ENCODE assay signal across 8 cellular contexts in the genomic region with DNA sequence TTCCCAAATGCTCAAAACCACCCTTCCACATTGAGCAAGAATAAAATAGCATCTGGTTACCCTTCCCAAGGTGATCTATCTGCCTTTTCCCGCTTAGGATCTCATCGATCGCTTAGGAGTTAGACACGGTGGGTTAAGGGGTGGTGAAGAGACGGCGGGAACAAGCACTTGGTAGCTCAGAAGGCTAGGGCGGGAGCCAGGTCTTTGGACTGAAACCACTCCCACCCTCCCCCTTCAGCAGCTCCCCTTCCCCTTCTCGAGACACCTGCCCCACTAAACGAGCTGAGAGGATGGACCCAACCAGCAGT. TPM values are rescaled to one million over a fixed set of nuclear protein-coding genes. Genes with fewer than 3 reads are reported as not detected.
DNase-seq lines count a peak whose midpoint lies in the region; ATAC-seq and TF ChIP-seq lines count a peak whose summit lies in the region.

No MANE protein-coding gene starts in this region.

- ATAC-seq in Right ventricle myocardium superior (ENCODE audit: poor library complexity) (no peak), GM18520 (IDR thresholded peaks at IDR 0.05; ENCODE audit: unreplicated experiment) (no peak)
- no peak for ATAC-seq in activated naive CD8-positive, alpha-beta T cell treated with anti-CD3 and anti-CD28 coated beads, Interleukin-2, amount 10 ng/mL, durations not matched to agents 7 days and 5 days (ENCODE audit: low read depth)

- DNase-seq in cardiac muscle cell (ENCODE audit: low read depth in 1 of 2, low spot score in 1 of 2) (peak in 1 of 2 donors; percentile 59), Right ventricle myocardium superior (no peak)
- no peak for DNase-seq in activated naive CD8-positive, alpha-beta T cell treated with anti-CD3 and anti-CD28 coated beads, Interleukin-2, amount 10 ng/mL, durations not matched to agents 7 days and 5 days
- no peak for DNase-seq in activated CD4-positive, alpha-beta T cell treated with anti-CD3 and anti-CD28 coated beads for 4 hours

- H3K4me3 ChIP-seq in cardiac muscle cell, result peak overlapping the region; percentile 67
- peak overlapping the region; percentile 97 for H3K4me3 ChIP-seq in thymus (ENCODE audit: low read length)

- H3K27me3 ChIP-seq in cardiac muscle cell (no peaks in the 10 kb centered on the region), layer of hippocampus (ENCODE audit: control insufficient read depth, insufficient read depth, low read length) (no peaks in the 10 kb centered on the region), thymus (ENCODE audit: control insufficient read depth, insufficient read depth) (no peaks in the 10 kb centered on the region)

- under 1% methylated on average over 9 of the region's 9 CpGs for WGBS in thymus

- H3K27ac ChIP-seq in cardiac muscle cell (peak overlapping the region; percentile 90), layer of hippocampus (ENCODE audit: low read depth, low read length) (peak overlapping the region; percentile 83), thymus (ENCODE audit: low read depth) (peak overlapping the region; percentile 94)

- intact Hi-C loops in Right ventricle myocardium superior (cut with DNase I), result no loop called here

- H3K36me3 ChIP-seq in cardiac muscle cell (peaks cover 14% of the 10 kb centered on the region), thymus (ENCODE audit: control insufficient read depth, insufficient read depth) (peaks cover 3% of the 10 kb centered on the region)

- POLR2A ChIA-PET in activated naive CD8-positive, alpha-beta T cell treated with anti-CD3 and anti-CD28 coated beads, Interleukin-2, amount 10 ng/mL, durations not matched to agents 7 days and 5 days (lab: Charles Lee), result interaction anchor here (0.6 to 2.0 kb wide), 7 partner anchors 12 to 514 kb away, joined by 3 to 16 read pairs (median 4); a partner anchor contains a TSS

- peak overlapping the region; percentile 96 to 100 (median 100) for H3K4me3 Mint-ChIP-seq in IgD-negative memory B cell
- peak overlapping the region; percentile 90 for H3K4me3 Mint-ChIP-seq in activated naive CD8-positive, alpha-beta T cell treated with anti-CD3 and anti-CD28 coated beads, Interleukin-2, amount 10 ng/mL, durations not matched to agents 7 days and 5 days

- H3K9me3 ChIP-seq in cardiac muscle cell (ENCODE audit: low read depth) (no peaks in the 10 kb centered on the region), thymus (ENCODE audit: control insufficient read depth) (no peaks in the 10 kb centered on the region)

- no peak for TF ChIP-seq CTCF in cardiac muscle cell (IDR thresholded peaks at IDR 0.05; ENCODE audit: low read depth, low read length)

- H3K9me3 Mint-ChIP-seq in IgD-negative memory B cell, result no peaks in the 10 kb centered on the region
- no peaks in the 10 kb centered on the region for H3K9me3 Mint-ChIP-seq in activated naive CD8-positive, alpha-beta T cell treated with anti-CD3 and anti-CD28 coated beads, Interleukin-2, amount 10 ng/mL, durations not matched to agents 7 days and 5 days

- peak overlapping the region; percentile 99 to 100 (median 99) for H3K27ac Mint-ChIP-seq in IgD-negative memory B cell
- H3K27ac Mint-ChIP-seq in activated naive CD8-positive, alpha-beta T cell treated with anti-CD3 and anti-CD28 coated beads, Interleukin-2, amount 10 ng/mL, durations not matched to agents 7 days and 5 days, result peak overlapping the region; percentile 99

- no peaks in the 10 kb centered on the region for H3K27me3 Mint-ChIP-seq in IgD-negative memory B cell
- H3K27me3 Mint-ChIP-seq in activated naive CD8-positive, alpha-beta T cell treated with anti-CD3 and anti-CD28 coated beads, Interleukin-2, amount 10 ng/mL, durations not matched to agents 7 days and 5 days, result no peaks in the 10 kb centered on the region

- H3K4me1 ChIP-seq in cardiac muscle cell (ENCODE audit: low read depth) (peaks cover 5% of the 10 kb centered on the region), thymus (ENCODE audit: control insufficient read depth, insufficient read depth, low read length) (peaks cover 10% of the 10 kb centered on the region)

- H3K36me3 Mint-ChIP-seq in IgD-negative memory B cell, result peaks cover 9% of the 10 kb centered on the region
- peaks cover 13% of the 10 kb centered on the region for H3K36me3 Mint-ChIP-seq in activated naive CD8-positive, alpha-beta T cell treated with anti-CD3 and anti-CD28 coated beads, Interleukin-2, amount 10 ng/mL, durations not matched to agents 7 days and 5 days

- H3K4me1 Mint-ChIP-seq in IgD-negative memory B cell, result peaks cover 19 to 24% (median 21%) of the 10 kb centered on the region in 3 donors
- peaks cover 25% of the 10 kb centered on the region for H3K4me1 Mint-ChIP-seq in activated naive CD8-positive, alpha-beta T cell treated with anti-CD3 and anti-CD28 coated beads, Interleukin-2, amount 10 ng/mL, durations not matched to agents 7 days and 5 days

RNA-seq across cellular contexts. Expression of a gene that starts 0.5 kb away (rescaled TPM):
- total RNA-seq in cardiac muscle cell (37.0 and 88.5 TPM in 2 replicates), Right ventricle myocardium superior (10.4 TPM)
- polyA plus RNA-seq in cardiac muscle cell (46.2 and 76.9 TPM in 2 replicates), IgD-negative memory B cell (25.7 TPM), thymus (90.5 TPM)
- 10 to 100 TPM; 52.1 to 54.8 TPM for total RNA-seq in activated naive CD8-positive, alpha-beta T cell treated with anti-CD3 and anti-CD28 coated beads, Interleukin-2, amount 10 ng/mL, durations not matched to agents 7 days and 5 days
